In genomic region chr3:15933439-15934144, GRCh38 we compare ENCODE assay signal across 18 cellular contexts.
DNase-seq lines count a peak whose midpoint lies in the region; ATAC-seq and TF ChIP-seq lines count a peak whose summit lies in the region.
"Had no signal": no experiment of that assay in that cellular context is flagged by ENCODE, and none has a peak within 500 bp of the region (broad histone marks: within the 10 kb centered on the region; RNA-seq: fewer than 3 reads in every experiment).

No MANE protein-coding gene starts in this region.

- no peaks in the 10 kb centered on the region for H3K36me3 Mint-ChIP-seq in memory B cell
- H3K36me3 Mint-ChIP-seq: activated naive CD4-positive, alpha-beta T cell treated with anti-CD3 and anti-CD28 coated beads, Interleukin-2, amount 50 U/mL, for 72 hours had no signal

- H3K4me1 Mint-ChIP-seq in memory B cell, result peaks cover 2% of the 10 kb centered on the region

- DNase-seq in EH (ENCODE audit: low read depth) (peak; percentile 16), RPMI7951 (ENCODE audit: low read depth) (peak; percentile 16), epithelial cell of esophagus (ENCODE audit: low read depth) (peak; percentile 72), memory B cell (ENCODE audit: low spot score in 2 of 2) (no peak), NCI-H146 treated with DMSO at 0.1 percent for 48 hours (lab: John Stamatoyannopoulos, UW; ENCODE audit: unreplicated experiment) (no peak), erythroblast (lab: John Stamatoyannopoulos, UW) (no peak)
- no peak for DNase-seq in effector CD4-positive, alpha-beta T cell
- DNase-seq in activated CD4-positive, alpha-beta T cell treated with anti-CD3 and anti-CD28 coated beads, Interleukin-2, amount 50 U/mL, for 48 hours, result no peak
- DNase-seq: activated T-cell treated with anti-CD3 and anti-CD28 coated beads, Interleukin-2, amount 50 U/mL, for 24 hours; COR-L47; KG1; NCI-H1436 treated with DMSO at 0.1 percent for 48 hours; NCI-H510A treated with DMSO at 0.1 percent for 48 hours; stimulated activated CD4-positive, alpha-beta T cell treated with anti-CD3 and anti-CD28 coated beads, Interleukin-15, amount 100 ng/mL, for 24 hours had no signal

- no peaks in the 10 kb centered on the region for H3K9me3 Mint-ChIP-seq in memory B cell
- H3K9me3 Mint-ChIP-seq: activated naive CD4-positive, alpha-beta T cell treated with anti-CD3 and anti-CD28 coated beads, Interleukin-2, amount 50 U/mL, for 72 hours; activated T-cell treated with anti-CD3 and anti-CD28 coated beads, Interleukin-2, amount 50 U/mL, for 24 hours had no signal

- no peak for ATAC-seq in memory B cell (ENCODE audit: low read depth)
- ATAC-seq: activated naive CD4-positive, alpha-beta T cell treated with anti-CD3 and anti-CD28 coated beads, Interleukin-2, amount 50 U/mL, for 72 hours; left lobe of liver; SK-N-SH treated with all-trans-retinoic acid at 6 μM for 48 hours had no signal

- no peak for TF ChIP-seq POLR2A in erythroblast (IDR thresholded peaks at IDR 0.05; ENCODE audit: low read length)

- H3K4me3 Mint-ChIP-seq in memory B cell, result no peak overlapping the region
- H3K4me3 Mint-ChIP-seq: activated T-cell treated with anti-CD3 and anti-CD28 coated beads, Interleukin-2, amount 50 U/mL, for 24 hours had no signal

- H3K27ac Mint-ChIP-seq in memory B cell, result peak overlapping the region; percentile 36
- H3K27ac Mint-ChIP-seq: activated naive CD4-positive, alpha-beta T cell treated with anti-CD3 and anti-CD28 coated beads, Interleukin-2, amount 50 U/mL, for 72 hours; activated T-cell treated with anti-CD3 and anti-CD28 coated beads, Interleukin-2, amount 50 U/mL, for 24 hours had no signal

- H3K4me3 ChIP-seq in epithelial cell of esophagus (ENCODE audit: low read length), result no peak overlapping the region
- H3K4me3 ChIP-seq: prostate gland had no signal

- peaks cover 2% of the 10 kb centered on the region for H3K27me3 Mint-ChIP-seq in memory B cell
- H3K27me3 Mint-ChIP-seq: activated T-cell treated with anti-CD3 and anti-CD28 coated beads, Interleukin-2, amount 50 U/mL, for 24 hours had no signal

- TF ChIP-seq CTCF in epithelial cell of esophagus (IDR thresholded peaks at IDR 0.05; ENCODE audit: insufficient read depth, low read depth, low read length, missing control alignments), result no peak

Comparison
In these comparisons a context has a peak if more than half of its experiments do, and no peak if none do; other contexts are left out.
1. DNase-seq: peak in EH (single experiment), RPMI7951 (single experiment) and epithelial cell of esophagus (single experiment); none in memory B cell (0 of 2), effector CD4-positive, alpha-beta T cell (single experiment), activated CD4-positive, alpha-beta T cell treated with anti-CD3 and anti-CD28 coated beads, Interleukin-2, amount 50 U/mL, for 48 hours (0 of 2), NCI-H146 treated with DMSO at 0.1 percent for 48 hours (single experiment) and erythroblast (0 of 2).